ENCODE assay signal across 21 cellular contexts in genomic region chr11:28728666-28729065, GRCh38.
DNase-seq lines count a peak whose midpoint lies in the region; ATAC-seq and TF ChIP-seq lines count a peak whose summit lies in the region.
"Had no signal": no experiment of that assay in that cellular context is flagged by ENCODE, and none has a peak within 500 bp of the region (broad histone marks: within the 10 kb centered on the region; RNA-seq: fewer than 3 reads in every experiment).

No MANE protein-coding gene starts in this region.

- POLR2A ChIA-PET in IMR-90 (lab: Charles Lee; ENCODE audit: unreplicated experiment) = no interaction called here

- H4K8ac ChIP-seq in IMR-90 (ENCODE audit: low read depth in 2 of 2, low read length in 2 of 2) = peak overlapping the region; percentile 31 to 58; a peak in 2 of 4 replicates

- H3K9me3 ChIP-seq in IMR-90 (ENCODE audit: control insufficient read depth, insufficient read depth, low read length) = no peaks in the 10 kb centered on the region

- no peak overlapping the region for H3K4me2 ChIP-seq in IMR-90 (ENCODE audit: low read depth, low read length)
- H3K4me2 ChIP-seq: A549; BLaER1 treated with 17β-estradiol and CSF1 and Interleukin-3, amounts not matched to agents 10 nM and 100 nM had no signal

- peak overlapping the region; percentile 46 for H2BK120ac ChIP-seq in IMR-90 (ENCODE audit: low read depth, low read length)

- no peak overlapping the region for H2BK5ac ChIP-seq in IMR-90 (ENCODE audit: low read depth, low read length, poor library complexity, severe bottlenecking)

- peaks cover 4% of the 10 kb centered on the region for H3K4me1 ChIP-seq in IMR-90 (ENCODE audit: control insufficient read depth, insufficient read depth, low read length)
- no peaks in the 10 kb centered on the region for H3K4me1 ChIP-seq in urinary bladder (ENCODE audit: insufficient read depth)
- H3K4me1 ChIP-seq: A549; BLaER1 treated with 17β-estradiol and CSF1 and Interleukin-3, amounts not matched to agents 10 nM and 100 nM had no signal

- no TSS peak for BruUV-seq in IMR-90 (replicated peaks; lab: Mats Ljungman, UMichigan)

- WGBS in IMR-90 (ENCODE audit: extremely low coverage in 2 of 2, insufficient read length in 1 of 2), 2 experiments = no CpG with 5 or more reads among the region's 1 CpG
- WGBS in urinary bladder = 91% methylated on average over 1 of the region's 1 CpG

- H3K9me1 ChIP-seq in IMR-90 (ENCODE audit: insufficient read depth, low read length) = peaks cover 5% of the 10 kb centered on the region

- H2BK15ac ChIP-seq in IMR-90 (ENCODE audit: low read depth, low read length) = peak overlapping the region; percentile 63; the same call in 2 of the 3 replicates

- no peak overlapping the region for H3K23ac ChIP-seq in IMR-90 (ENCODE audit: low read depth, low read length)

- no peaks in the 10 kb centered on the region for H3K27me3 ChIP-seq in IMR-90 (ENCODE audit: control insufficient read depth, insufficient read depth, low read length)
- H3K27me3 ChIP-seq: BLaER1 treated with 17β-estradiol and CSF1 and Interleukin-3, amounts not matched to agents 10 nM and 100 nM had no signal

- intact Hi-C loops in IMR-90 (cut with micrococcal nuclease) = no loop called here

- dilution Hi-C loops in IMR-90 (cut with HindIII; ENCODE audit: low sequenced_read_pairs, unreplicated experiment) = no loop called here

- peak overlapping the region; percentile 26; the same call in 1 of the 2 replicates for H4K91ac ChIP-seq in IMR-90 (ENCODE audit: insufficient read depth, low read depth, low read length)

- CTCF ChIA-PET in IMR-90 (lab: Yijun Ruan, JAX) = interaction anchor here (0.6 kb wide), 2 partner anchors 95 to 1753 kb away, joined by 3 to 4 read pairs; no protein-coding TSS in a partner anchor

- H3K4ac ChIP-seq in IMR-90 (ENCODE audit: low read depth, low read length) = peak overlapping the region; percentile 58

- H3K27ac ChIP-seq in IMR-90 (ENCODE audit: insufficient read depth, low read length) (no peak overlapping the region), urinary bladder (ENCODE audit: low read depth) (peak overlapping the region; percentile 23)
- H3K27ac ChIP-seq: 22Rv1; BLaER1 treated with 17β-estradiol and CSF1 and Interleukin-3, amounts not matched to agents 10 nM and 100 nM; C4-2B had no signal

- TF ChIP-seq POLR2A in IMR-90 (IDR thresholded peaks at IDR 0.05; ENCODE audit: low read depth, low read length) = no peak

- no peak for TF ChIP-seq RAD21 in IMR-90 (IDR thresholded peaks at IDR 0.05; ENCODE audit: low read length)

- H3K36me3 ChIP-seq in IMR-90 (ENCODE audit: control insufficient read depth, insufficient read depth, low read length) (no peaks in the 10 kb centered on the region), urinary bladder (ENCODE audit: insufficient read depth) (no peaks in the 10 kb centered on the region)
- H3K36me3 ChIP-seq: BLaER1 treated with 17β-estradiol and CSF1 and Interleukin-3, amounts not matched to agents 10 nM and 100 nM had no signal

- H3K79me1 ChIP-seq in IMR-90 (ENCODE audit: low read depth in 1 of 2, low read length in 2 of 2) = no peaks in the 10 kb centered on the region

- H4K20me1 ChIP-seq in IMR-90 (ENCODE audit: insufficient read depth, low read length) = no peaks in the 10 kb centered on the region
- H4K20me1 ChIP-seq: BLaER1 treated with 17β-estradiol and CSF1 and Interleukin-3, amounts not matched to agents 10 nM and 100 nM had no signal

- H2AK5ac ChIP-seq in IMR-90 (ENCODE audit: low read depth, low read length) = peak overlapping the region; percentile 44; the same call in 1 of the 2 replicates

- no peak overlapping the region for H3K56ac ChIP-seq in IMR-90 (ENCODE audit: extremely low read depth, insufficient read depth, low read length)

- H3K18ac ChIP-seq in IMR-90 (ENCODE audit: low read depth, low read length) = peak overlapping the region; percentile 50; the same call in 1 of the 2 replicates

- no peak overlapping the region for H3K9ac ChIP-seq in IMR-90 (ENCODE audit: low read depth, low read length)
- H3K9ac ChIP-seq: BLaER1 treated with 17β-estradiol and CSF1 and Interleukin-3, amounts not matched to agents 10 nM and 100 nM had no signal

- H2AFZ ChIP-seq in IMR-90 (replicated peaks; ENCODE audit: low read length, poor library complexity) = no peak overlapping the region

- in situ Hi-C loops in IMR-90 (cut with MboI; ENCODE audit: low sequenced_read_pairs) = no loop called here

- 0 out of 2 replicates have a peak overlapping the region, but pooled peaks have one; percentile 22 for H3K14ac ChIP-seq in IMR-90 (replicated peaks; ENCODE audit: low read depth, low read length)

- no peak overlapping the region for H2BK20ac ChIP-seq in IMR-90 (ENCODE audit: low read depth, low read length)

- DNase-seq in NCI-H82 (lab: John Stamatoyannopoulos, UW) = peak; percentile 0
- no peak for DNase-seq in NCI-H82 treated with DMSO at 0.1 percent for 48 hours (lab: John Stamatoyannopoulos, UW; ENCODE audit: unreplicated experiment)
- no peak for DNase-seq in IMR-90
- DNase-seq in SK-N-DZ (ENCODE audit: low spot score) = no peak
- DNase-seq: AML-193; CD4-positive, alpha-beta T cell; CD8-positive, alpha-beta memory T cell; COR-L47; DMS 273 treated with DMSO at 0.1 percent for 48 hours; DMS153; DMS53; DMS79; DND-41; EL; GDM1 had no signal

- H2AK9ac ChIP-seq in IMR-90 (replicated peaks; ENCODE audit: low read depth, low read length, poor library complexity) = no peak overlapping the region

- no peak for TF ChIP-seq CTCF in IMR-90 (conservative IDR thresholded peaks at IDR 0.05; ENCODE audit: low read depth, low read length)

- H4K5ac ChIP-seq in IMR-90 (ENCODE audit: low read depth, low read length) = peak overlapping the region; percentile 42; the same call in 1 of the 2 replicates

- H3K4me3 ChIP-seq in IMR-90 (ENCODE audit: insufficient read depth, low read depth, low read length) (no peak overlapping the region), urinary bladder (ENCODE audit: low read depth, low read length) (no peak overlapping the region)
- H3K4me3 ChIP-seq: A549; BLaER1 treated with 17β-estradiol and CSF1 and Interleukin-3, amounts not matched to agents 10 nM and 100 nM; GM12878 had no signal

- no peak for ATAC-seq in IMR-90 (ENCODE audit: low read depth)
- ATAC-seq: A549, GM12878 had no signal

TF ChIP-seq in IMR-90, 13 proteins besides CTCF, POLR2A, EP300 and RAD21:
- TF ChIP-seq MAFK (IDR thresholded peaks at IDR 0.05; ENCODE audit: low read depth, low read length) (no peak), NFE2L2 (IDR thresholded peaks at IDR 0.05; ENCODE audit: low read depth, low read length) (no peak), RCOR1 (IDR thresholded peaks at IDR 0.05; ENCODE audit: insufficient replicate concordance, low read length) (no peak), BHLHE40 (IDR thresholded peaks at IDR 0.05; ENCODE audit: low read depth, low read length) (no peak), CHD1 (IDR thresholded peaks at IDR 0.05; ENCODE audit: low read depth, low read length) (no peak)
